ENCODE assay signal across 29 cellular contexts in the genomic region with DNA sequence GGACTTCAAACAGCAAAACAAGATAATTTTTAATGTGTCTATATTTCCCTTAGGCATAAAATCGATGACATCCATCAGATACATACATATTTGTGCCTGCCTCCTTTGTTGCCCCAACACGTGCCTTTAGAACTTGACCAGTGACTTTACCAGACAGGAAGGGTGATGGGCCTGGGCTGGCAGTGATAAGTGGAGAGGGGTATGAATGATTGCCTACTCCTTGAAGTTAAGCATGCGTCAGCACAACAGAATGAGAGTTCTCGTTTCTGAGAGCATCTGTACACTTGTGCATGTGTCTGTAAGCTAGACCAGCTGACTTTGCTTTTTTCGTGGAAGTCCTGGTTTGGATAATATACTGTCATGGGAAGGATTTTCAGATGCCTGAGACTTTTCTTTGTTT. TPM values are rescaled to one million over a fixed set of nuclear protein-coding genes. Genes with fewer than 3 reads are reported as not detected.
"Had no signal": no experiment of that assay in that cellular context is flagged by ENCODE, and none has a peak within 500 bp of the region (broad histone marks: within the 10 kb centered on the region; RNA-seq: fewer than 3 reads in every experiment).

No MANE protein-coding gene starts in this region.

- DNase-seq: activated CD4-positive, alpha-beta memory T cell treated with anti-CD3 and anti-CD28 coated beads for 36 hours; activated CD4-positive, alpha-beta T cell treated with anti-CD3 and anti-CD28 coated beads, Interleukin-2, amount 10 ng/mL, durations not matched to agents 7 days and 5 days; activated CD8-positive, alpha-beta memory T cell treated with anti-CD3 and anti-CD28 coated beads, Interleukin-2, amount 50 U/mL, for 4 hours; activated gamma-delta T cell treated with Interleukin-2 at 50 U/mL for 16 hours; activated naive CD4-positive, alpha-beta T cell treated with anti-CD3 and anti-CD28 coated beads, Interleukin-2, amount 10 ng/mL, durations not matched to agents 7 days and 5 days; activated naive CD8-positive, alpha-beta T cell treated with anti-CD3 and anti-CD28 coated beads, Interleukin-2, amount 50 U/mL, for 24 hours; activated T-cell treated with anti-CD3 and anti-CD28 coated beads for 4 hours; activated T-cell treated with anti-CD3 and anti-CD28 coated beads, Interleukin-2, amount 50 U/mL, for 4 hours; aorta; brain microvascular endothelial cell; central memory CD4-positive, alpha-beta T cell; NCI-H1092 treated with DMSO at 0.1 percent for 48 hours; NCI-H1417; NCI-H187 treated with DMSO at 0.1 percent for 48 hours; NCI-H2081; NCI-H226; NCI-H446 treated with DMSO at 0.1 percent for 48 hours; NCI-H526; NCI-H748 treated with DMSO at 0.1 percent for 48 hours; NK-92 treated with Interleukin-12 subunit alpha and Interleukin-12 subunit beta, amount 100 ng/mL, for 24 hours; SHP77; SJCRH30 had no signal

- H3K36me3 Mint-ChIP-seq: activated CD4-positive, alpha-beta memory T cell treated with anti-CD3 and anti-CD28 coated beads for 36 hours; activated naive CD4-positive, alpha-beta T cell treated with anti-CD3 and anti-CD28 coated beads, Interleukin-2, amount 10 ng/mL, durations not matched to agents 7 days and 5 days; activated naive CD8-positive, alpha-beta T cell had no signal

- H3K4me3 Mint-ChIP-seq: activated CD4-positive, alpha-beta memory T cell treated with anti-CD3 and anti-CD28 coated beads for 36 hours; activated CD4-positive, alpha-beta T cell treated with anti-CD3 and anti-CD28 coated beads, Interleukin-2, amount 10 ng/mL, durations not matched to agents 7 days and 5 days; activated naive CD4-positive, alpha-beta T cell treated with anti-CD3 and anti-CD28 coated beads, Interleukin-2, amount 10 ng/mL, durations not matched to agents 7 days and 5 days; activated naive CD8-positive, alpha-beta T cell; activated naive CD8-positive, alpha-beta T cell treated with anti-CD3 and anti-CD28 coated beads, Interleukin-2, amount 50 U/mL, for 24 hours; activated T-cell treated with anti-CD3 and anti-CD28 coated beads, Interleukin-2, amount 50 U/mL, for 4 hours; activated T-helper 1 cell treated with anti-CD3 and anti-CD28 coated beads, Interleukin-12 subunit alpha, Interleukin-12 subunit beta, Interleukin-2, Interleukin-4 antibody, amounts not matched to agents 30 ng/mL and 10 ng/mL and 1 ng/mL, durations not matched to agents 14 hours and 24 hours and 36 hours; T-helper 2 cell treated with Interferon-gamma antibody and Interleukin-4, amounts not matched to agents 5 μg/mL and 100 μg/mL, for 36 hours had no signal

- H3K4me1 Mint-ChIP-seq: activated CD4-positive, alpha-beta T cell treated with anti-CD3 and anti-CD28 coated beads, Interleukin-2, amount 10 ng/mL, durations not matched to agents 7 days and 5 days; activated naive CD4-positive, alpha-beta T cell treated with anti-CD3 and anti-CD28 coated beads, Interleukin-2, amount 10 ng/mL, durations not matched to agents 7 days and 5 days; activated naive CD8-positive, alpha-beta T cell treated with anti-CD3 and anti-CD28 coated beads, Interleukin-2, amount 50 U/mL, for 24 hours had no signal

- H3K9me3 Mint-ChIP-seq: activated CD4-positive, alpha-beta memory T cell treated with anti-CD3 and anti-CD28 coated beads for 36 hours; activated CD4-positive, alpha-beta T cell treated with anti-CD3 and anti-CD28 coated beads, Interleukin-2, amount 10 ng/mL, durations not matched to agents 7 days and 5 days; activated naive CD4-positive, alpha-beta T cell treated with anti-CD3 and anti-CD28 coated beads, Interleukin-2, amount 10 ng/mL, durations not matched to agents 7 days and 5 days; activated naive CD8-positive, alpha-beta T cell treated with anti-CD3 and anti-CD28 coated beads, Interleukin-2, amount 50 U/mL, for 24 hours; activated T-cell treated with anti-CD3 and anti-CD28 coated beads, Interleukin-2, amount 50 U/mL, for 4 hours; activated T-helper 1 cell treated with anti-CD3 and anti-CD28 coated beads, Interleukin-12 subunit alpha, Interleukin-12 subunit beta, Interleukin-2, Interleukin-4 antibody, amounts not matched to agents 30 ng/mL and 10 ng/mL and 1 ng/mL, durations not matched to agents 14 hours and 24 hours and 36 hours; T-helper 2 cell treated with Interferon-gamma antibody and Interleukin-4, amounts not matched to agents 5 μg/mL and 100 μg/mL, for 36 hours had no signal

- H3K27ac Mint-ChIP-seq: activated CD4-positive, alpha-beta memory T cell treated with anti-CD3 and anti-CD28 coated beads for 36 hours; activated CD4-positive, alpha-beta T cell treated with anti-CD3 and anti-CD28 coated beads, Interleukin-2, amount 10 ng/mL, durations not matched to agents 7 days and 5 days; activated naive CD4-positive, alpha-beta T cell treated with anti-CD3 and anti-CD28 coated beads, Interleukin-2, amount 10 ng/mL, durations not matched to agents 7 days and 5 days; activated naive CD8-positive, alpha-beta T cell; activated naive CD8-positive, alpha-beta T cell treated with anti-CD3 and anti-CD28 coated beads, Interleukin-2, amount 50 U/mL, for 24 hours; activated T-helper 1 cell treated with anti-CD3 and anti-CD28 coated beads, Interleukin-12 subunit alpha, Interleukin-12 subunit beta, Interleukin-2, Interleukin-4 antibody, amounts not matched to agents 30 ng/mL and 10 ng/mL and 1 ng/mL, durations not matched to agents 14 hours and 24 hours and 36 hours; T-helper 2 cell treated with Interferon-gamma antibody and Interleukin-4, amounts not matched to agents 5 μg/mL and 100 μg/mL, for 36 hours had no signal

RNA-seq across cellular contexts. Expression of gene COL6A6, which starts 54.9 kb away (rescaled TPM):
- total RNA-seq: activated CD4-positive, alpha-beta memory T cell treated with anti-CD3 and anti-CD28 coated beads for 36 hours; activated CD4-positive, alpha-beta T cell treated with anti-CD3 and anti-CD28 coated beads, Interleukin-2, amount 10 ng/mL, durations not matched to agents 7 days and 5 days; activated T-cell treated with anti-CD3 and anti-CD28 coated beads, Interleukin-2, amount 50 U/mL, for 4 hours; activated T-helper 1 cell treated with anti-CD3 and anti-CD28 coated beads, Interleukin-12 subunit alpha, Interleukin-12 subunit beta, Interleukin-2, Interleukin-4 antibody, amounts not matched to agents 30 ng/mL and 10 ng/mL and 1 ng/mL, durations not matched to agents 14 hours and 24 hours and 36 hours; M059J; OCI-LY7; RPMI7951; T-helper 1 cell treated with Interleukin-12 subunit alpha and Interleukin-12 subunit beta and Interleukin-4 antibody, amounts not matched to agents 30 ng/mL and 1 ng/mL, for 36 hours had no signal
